ENCODE assay signal across 15 cellular contexts in genomic region chr3:128354788-128355548, GRCh38.
DNase-seq lines count a peak whose midpoint lies in the region; ATAC-seq, FAIRE-seq and TF ChIP-seq lines count a peak whose summit lies in the region.
"Had no signal": no experiment of that assay in that cellular context is flagged by ENCODE, and none has a peak within 500 bp of the region (broad histone marks: within the 10 kb centered on the region; RNA-seq: fewer than 3 reads in every experiment).

No MANE protein-coding gene starts in this region.

- no peak overlapping the region for H3K4me3 ChIP-seq in cardiac muscle cell
- no peak overlapping the region for H3K4me3 ChIP-seq in kidney (ENCODE audit: low read length in 2 of 2)
- no peak overlapping the region for H3K4me3 ChIP-seq in osteoblast (ENCODE audit: insufficient read depth, low read length)
- no peak overlapping the region for H3K4me3 ChIP-seq in upper lobe of right lung

- H3K4me1 ChIP-seq in cardiac muscle cell (ENCODE audit: low read depth) (peaks cover 29% of the 10 kb centered on the region), kidney (ENCODE audit: control insufficient read depth in 1 of 2, insufficient read depth in 1 of 2, low read depth in 1 of 2, low read length in 2 of 2) (peaks cover 10 to 19% of the 10 kb centered on the region in 2 donors), osteoblast (ENCODE audit: insufficient read depth, low read length) (peaks cover 7% of the 10 kb centered on the region), upper lobe of right lung (peaks cover 14% of the 10 kb centered on the region)

- no peak for FAIRE-seq in kidney (lab: Jason Lieb, UNC)
- FAIRE-seq: A204.1 had no signal

- H3K36me3 ChIP-seq in cardiac muscle cell (no peaks in the 10 kb centered on the region), kidney (ENCODE audit: control insufficient read depth in 1 of 2, insufficient read depth in 2 of 2, low read length in 2 of 2) (no peaks in the 10 kb centered on the region), osteoblast (ENCODE audit: insufficient read depth, low read length) (no peaks in the 10 kb centered on the region), upper lobe of right lung (no peaks in the 10 kb centered on the region)

- DNase-seq in cardiac muscle cell (ENCODE audit: low read depth in 1 of 2, low spot score in 1 of 2), result no peak
- DNase-seq in left cardiac atrium, result no peak
- peak; percentile 30 for DNase-seq in kidney
- DNase-seq in osteoblast (ENCODE audit: insufficient read length, low spot score, missing footprints), result peak; percentile 38
- DNase-seq in upper lobe of right lung, result peak; percentile 53
- no peak for DNase-seq in GDM1 (lab: John Stamatoyannopoulos, UW)
- DNase-seq in HuH-7.5 (ENCODE audit: low spot score), result no peak
- DNase-seq: CD4-positive, CD25-positive, alpha-beta regulatory T cell; GF-D8; NCI-H1436 treated with DMSO at 0.1 percent for 48 hours; NCI-H2081; NCI-H226; NCI-H526 treated with DMSO at 0.1 percent for 48 hours had no signal

- no peak overlapping the region for H2AFZ ChIP-seq in osteoblast (ENCODE audit: low read length)

- intact Hi-C loops in left cardiac atrium (cut with DNase I) (no loop called here), kidney (cut with DNase I) (no loop called here), upper lobe of right lung (cut with DNase I) (no loop called here)

- peaks cover 12% of the 10 kb centered on the region for H4K20me1 ChIP-seq in osteoblast (ENCODE audit: insufficient read depth, low read length)

- H3K9me3 ChIP-seq in cardiac muscle cell (ENCODE audit: low read depth) (no peaks in the 10 kb centered on the region), kidney (ENCODE audit: control insufficient read depth in 1 of 2, low read length in 2 of 2) (no peaks in the 10 kb centered on the region), osteoblast (ENCODE audit: low read depth, low read length) (no peaks in the 10 kb centered on the region), upper lobe of right lung (no peaks in the 10 kb centered on the region)

- no peak overlapping the region for H3K9ac ChIP-seq in kidney (ENCODE audit: low read length in 2 of 2)

- no peak for ATAC-seq in left cardiac atrium
- ATAC-seq in upper lobe of right lung, result no peak
- no peak for ATAC-seq in GM21737 (IDR thresholded peaks at IDR 0.05; ENCODE audit: unreplicated experiment)

- peak overlapping the region; percentile 79 for H3K27ac ChIP-seq in cardiac muscle cell
- H3K27ac ChIP-seq in kidney (ENCODE audit: low read depth in 2 of 2, low read length in 2 of 2), result no peak overlapping the region
- H3K27ac ChIP-seq in osteoblast (ENCODE audit: low read depth, low read length), result no peak overlapping the region
- H3K27ac ChIP-seq in upper lobe of right lung, result no peak overlapping the region

- H3K79me2 ChIP-seq in osteoblast (ENCODE audit: insufficient read depth, low read length), result no peaks in the 10 kb centered on the region

- H3K27me3 ChIP-seq in cardiac muscle cell (no peaks in the 10 kb centered on the region), osteoblast (ENCODE audit: insufficient read depth, low read length) (no peaks in the 10 kb centered on the region), upper lobe of right lung (no peaks in the 10 kb centered on the region)

- H3K4me2 ChIP-seq in osteoblast (ENCODE audit: insufficient read depth, low read length), result no peak overlapping the region

- TF ChIP-seq CTCF in cardiac muscle cell (IDR thresholded peaks at IDR 0.05; ENCODE audit: low read depth, low read length) (no peak), kidney (IDR thresholded peaks at IDR 0.05; ENCODE audit: borderline replicate concordance, extremely low read depth, insufficient read depth) (no peak), osteoblast (IDR thresholded peaks at IDR 0.05; ENCODE audit: extremely low read depth, low read depth, low read length) (no peak), upper lobe of right lung (IDR thresholded peaks at IDR 0.05) (no peak)

Comparison
In these comparisons a context has a peak if more than half of its experiments do, and no peak if none do; other contexts are left out.
1. DNase-seq: peak in kidney (single experiment), osteoblast (single experiment) and upper lobe of right lung (single experiment); none in cardiac muscle cell (0 of 2), left cardiac atrium (single experiment), GDM1 (single experiment) and HuH-7.5 (single experiment).